10 cellular contexts compared by ENCODE assay signal in the genomic region with DNA sequence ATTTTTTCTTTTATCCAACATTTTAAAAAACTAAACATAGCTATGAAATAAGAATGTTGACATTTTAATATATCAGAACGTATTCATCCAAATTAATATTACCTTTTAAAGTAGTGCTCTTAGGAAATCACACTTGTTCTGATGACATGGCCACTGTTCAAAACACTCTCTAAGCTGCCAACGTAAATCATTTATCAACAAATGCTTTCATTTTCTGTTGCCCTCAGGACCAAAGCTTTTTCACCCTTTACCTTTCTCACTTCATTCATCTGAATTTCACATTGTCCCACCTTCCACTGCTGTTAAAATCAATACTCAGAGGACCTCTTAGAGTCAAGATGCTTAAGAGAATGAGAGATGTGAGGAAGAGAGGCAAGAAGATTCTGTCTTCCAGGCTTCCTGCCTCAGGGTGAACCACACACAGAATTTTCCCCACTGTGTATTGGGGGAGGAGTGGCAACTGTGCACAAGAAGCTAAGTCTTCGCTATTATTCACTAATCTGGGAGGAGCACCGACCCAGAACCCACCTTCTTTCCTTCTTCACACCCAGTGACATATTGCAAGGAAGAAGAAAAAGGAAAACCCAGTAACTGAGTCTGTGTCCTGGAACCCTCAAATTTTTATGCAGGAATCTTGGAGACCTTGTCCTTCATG. TPM values are rescaled to one million over a fixed set of nuclear protein-coding genes. Genes with fewer than 3 reads are reported as not detected.
A peak's percentile ranks its signal among the peaks of the same experiment; 100 is the strongest.
DNase-seq lines count a peak whose midpoint lies in the region; ATAC-seq and TF ChIP-seq lines count a peak whose summit lies in the region.
"Had no signal": no experiment of that assay in that cellular context is flagged by ENCODE, and none has a peak within 500 bp of the region (broad histone marks: within the 10 kb centered on the region; RNA-seq: fewer than 3 reads in every experiment).

No MANE protein-coding gene starts in this region.

- H3K27me3 ChIP-seq in gastrocnemius medialis, result no peaks in the 10 kb centered on the region
- no peaks in the 10 kb centered on the region for H3K27me3 ChIP-seq in body of pancreas

- peak; percentile 66 for DNase-seq in HT1080 (ENCODE audit: low read depth)
- DNase-seq in epithelial cell of prostate (ENCODE audit: low read depth, low spot score), result no peak
- no peak for DNase-seq in gastrocnemius medialis
- no peak for DNase-seq in body of pancreas
- no peak for DNase-seq in germinal center (ENCODE audit: low spot score)
- DNase-seq: stimulated activated naive B cell treated with anti-CD40 and anti-IgM and Interleukin-4, amounts not matched to agents 10 μg/mL and 1 μg/mL and 100 μg/mL, for 72 hours had no signal

- no peaks in the 10 kb centered on the region for H3K36me3 ChIP-seq in gastrocnemius medialis
- H3K36me3 ChIP-seq in body of pancreas (replicated peaks in 1 of 2; ENCODE audit: insufficient read depth in 1 of 2, low read depth in 2 of 2), result no peaks in the 10 kb centered on the region

- in situ Hi-C loops in gastrocnemius medialis (cut with MboI; ENCODE audit: low sequenced_read_pairs in 4 of 4), result no loop called here

- H3K4me3 ChIP-seq in gastrocnemius medialis (peak overlapping the region in 1 of 4 donors; percentile 12), body of pancreas (no peak overlapping the region)

- TF ChIP-seq CTCF in gastrocnemius medialis (IDR thresholded peaks at IDR 0.05 in 4 of 5, conservative IDR thresholded peaks at IDR 0.05 in 1 of 5) (no peak), body of pancreas (IDR thresholded peaks at IDR 0.05) (no peak)

- H3K27ac ChIP-seq in epithelial cell of prostate (peak overlapping the region; percentile 76), gastrocnemius medialis (peak overlapping the region in 3 of 4 donors; percentile 13 to 60 (median 32)), body of pancreas (peak overlapping the region in 2 of 4 donors; percentile 24 to 31)
- H3K27ac ChIP-seq: parathyroid adenoma had no signal

- ATAC-seq in GM19372 (IDR thresholded peaks at IDR 0.05; ENCODE audit: low read depth, unreplicated experiment) (peak; percentile 62), gastrocnemius medialis (no peak), body of pancreas (no peak), HG02840 (IDR thresholded peaks at IDR 0.05; ENCODE audit: low FRiP score, unreplicated experiment) (no peak), GM18519 (IDR thresholded peaks at IDR 0.05; ENCODE audit: low FRiP score, unreplicated experiment) (no peak)
- ATAC-seq: stimulated activated naive B cell treated with anti-CD40 and anti-IgM and Interleukin-4, amounts not matched to agents 10 μg/mL and 1 μg/mL and 100 μg/mL, for 72 hours had no signal

- intact Hi-C loops in gastrocnemius medialis (cut with DNase I; ENCODE audit: low total_unique reads), result no loop called here
- intact Hi-C loops in body of pancreas (cut with DNase I), result no loop called here

- WGBS in body of pancreas, 2 donors, result 45 to 50% methylated on average over 4 of the region's 4 CpGs

- H3K9me3 ChIP-seq in gastrocnemius medialis (no peaks in the 10 kb centered on the region), body of pancreas (no peaks in the 10 kb centered on the region)

- H3K4me1 ChIP-seq in gastrocnemius medialis (peaks cover 12 to 24% of the 10 kb centered on the region in 2 donors), body of pancreas (peaks cover 19% of the 10 kb centered on the region)
- H3K4me1 ChIP-seq: parathyroid adenoma had no signal

- TF ChIP-seq POLR2A in gastrocnemius medialis (IDR thresholded peaks at IDR 0.05) (no peak), body of pancreas (IDR thresholded peaks at IDR 0.05) (no peak)

RNA-seq across cellular contexts. Expression of a gene that starts 21.0 kb away (rescaled TPM):
- total RNA-seq in HT1080 (2014; rRNA removed; shearing (Covaris generic)), result 33.4 and 36.8 TPM in 2 replicates
- polyA plus RNA-seq in HT1080 (2015; cell fraction: cytosol; rRNA removed), result 84.0 and 91.1 TPM in 2 replicates
- 46.9 and 48.2 TPM in 2 replicates for polyA plus RNA-seq in HT1080 (2015; cell fraction: nucleus; rRNA removed)
- total RNA-seq in gastrocnemius medialis (10 to 100 TPM; 42.2 to 56.4 (median 49.0) TPM), body of pancreas (10 to 100 TPM; 22.1 to 31.0 TPM)
